In genomic region chr16:29688172-29688571, GRCh38 we compare ENCODE assay signal across 18 cellular contexts. TPM values are rescaled to one million over a fixed set of nuclear protein-coding genes. Genes with fewer than 3 reads are reported as not detected.
A peak's percentile ranks its signal among the peaks of the same experiment; 100 is the strongest.
DNase-seq lines count a peak whose midpoint lies in the region; ATAC-seq, FAIRE-seq and TF ChIP-seq lines count a peak whose summit lies in the region.
"Had no signal": no experiment of that assay in that cellular context is flagged by ENCODE, and none has a peak within 500 bp of the region (broad histone marks: within the 10 kb centered on the region; RNA-seq: fewer than 3 reads in every experiment).

No MANE protein-coding gene starts in this region.

- H3K9me3 Mint-ChIP-seq in endodermal cell: peaks cover 7% of the 10 kb centered on the region
- H3K9me3 Mint-ChIP-seq in stimulated activated memory B cell treated with anti-CD40 and anti-IgM and Interleukin-4, amounts not matched to agents 10 μg/mL and 1 μg/mL and 100 μg/mL, for 72 hours: no peaks in the 10 kb centered on the region

- H3K79me2 ChIP-seq in OCI-LY1 (ENCODE audit: insufficient read depth, low read length): no peaks in the 10 kb centered on the region

- H3F3A ChIP-seq in OCI-LY1 (ENCODE audit: insufficient read depth, low read length): no peaks in the 10 kb centered on the region

- H3K4me3 ChIP-seq in OCI-LY1 (ENCODE audit: low read depth, low read length, poor library complexity, severe bottlenecking): no peak overlapping the region
- H3K4me3 ChIP-seq in endodermal cell (ENCODE audit: low read length): no peak overlapping the region
- H3K4me3 ChIP-seq: A549, MG63 had no signal

- no peaks in the 10 kb centered on the region for H3K4me1 Mint-ChIP-seq in endodermal cell
- H3K4me1 Mint-ChIP-seq in stimulated activated memory B cell treated with anti-CD40 and anti-IgM and Interleukin-4, amounts not matched to agents 10 μg/mL and 1 μg/mL and 100 μg/mL, for 72 hours: peaks cover 42% of the 10 kb centered on the region

- no peak overlapping the region for H3K27ac Mint-ChIP-seq in endodermal cell
- H3K27ac Mint-ChIP-seq in stimulated activated memory B cell treated with anti-CD40 and anti-IgM and Interleukin-4, amounts not matched to agents 10 μg/mL and 1 μg/mL and 100 μg/mL, for 72 hours: peak overlapping the region; percentile 36

- no peak overlapping the region; the same call in 1 of the 2 replicates for H3K4me2 ChIP-seq in OCI-LY1 (ENCODE audit: low read length)
- H3K4me2 ChIP-seq: A549 had no signal

- H3K4me3 Mint-ChIP-seq in endodermal cell: no peak overlapping the region
- no peak overlapping the region for H3K4me3 Mint-ChIP-seq in stimulated activated memory B cell treated with anti-CD40 and anti-IgM and Interleukin-4, amounts not matched to agents 10 μg/mL and 1 μg/mL and 100 μg/mL, for 72 hours

- H3K9ac ChIP-seq in OCI-LY1 (ENCODE audit: low read length) (no peak overlapping the region), endodermal cell (ENCODE audit: extremely low read depth, low read length, poor library complexity, severe bottlenecking) (no peak overlapping the region)

- H3K9me3 ChIP-seq in OCI-LY1 (ENCODE audit: low read length) (no peaks in the 10 kb centered on the region), endodermal cell (ENCODE audit: control insufficient read depth, low read length) (peaks cover 15% of the 10 kb centered on the region)
- H3K9me3 ChIP-seq: A549, MG63 had no signal

- no peaks in the 10 kb centered on the region for H3K27me3 Mint-ChIP-seq in endodermal cell (ENCODE audit: insufficient read depth)
- H3K27me3 Mint-ChIP-seq in stimulated activated memory B cell treated with anti-CD40 and anti-IgM and Interleukin-4, amounts not matched to agents 10 μg/mL and 1 μg/mL and 100 μg/mL, for 72 hours: no peaks in the 10 kb centered on the region

- H2AFZ ChIP-seq in OCI-LY1 (ENCODE audit: low read length): no peak overlapping the region

- TF ChIP-seq CTCF in OCI-LY1 (IDR thresholded peaks at IDR 0.05; ENCODE audit: low read length) (no peak), endodermal cell (conservative IDR thresholded peaks at IDR 0.05) (no peak), foreskin keratinocyte (conservative IDR thresholded peaks at IDR 0.05) (no peak)

- no peaks in the 10 kb centered on the region for H3K9me2 ChIP-seq in OCI-LY1 (ENCODE audit: low read depth, low read length)

- FAIRE-seq in RCC 7860 (lab: Jason Lieb, UNC): no peak
- FAIRE-seq: A549 had no signal

- H3K36me3 Mint-ChIP-seq in endodermal cell (ENCODE audit: low read depth): peaks cover 52% of the 10 kb centered on the region
- peaks cover 5% of the 10 kb centered on the region for H3K36me3 Mint-ChIP-seq in stimulated activated memory B cell treated with anti-CD40 and anti-IgM and Interleukin-4, amounts not matched to agents 10 μg/mL and 1 μg/mL and 100 μg/mL, for 72 hours

- DNase-seq in ELF-1 (ENCODE audit: low read depth, low spot score) (peak; percentile 14), endodermal cell (peak; percentile 42), RCC 7860 (ENCODE audit: low spot score) (no peak), foreskin keratinocyte (no peak), iPS-NIHi7 (ENCODE audit: extremely low spot score) (no peak)
- DNase-seq: DMS 273 treated with DMSO at 0.1 percent for 48 hours, MG63, NCI-H1105, NCI-H187 treated with DMSO at 0.1 percent for 48 hours, NCI-H2171, NCI-H748 treated with DMSO at 0.1 percent for 48 hours had no signal

- H3K27me3 ChIP-seq in OCI-LY1 (ENCODE audit: insufficient read depth, low read length) (no peaks in the 10 kb centered on the region), endodermal cell (ENCODE audit: control insufficient read depth, insufficient read depth, low read length, poor library complexity, severe bottlenecking) (no peaks in the 10 kb centered on the region), foreskin keratinocyte (no peaks in the 10 kb centered on the region)
- H3K27me3 ChIP-seq: MG63 had no signal

- WGBS in endodermal cell (ENCODE audit: insufficient coverage in 1 of 2, insufficient read length in 1 of 2), 2 experiments: 91 to 92% methylated on average over 5 of the region's 5 CpGs

- no peaks in the 10 kb centered on the region for H4K20me1 ChIP-seq in OCI-LY1 (ENCODE audit: insufficient read depth, low read length)

- H3K4me1 ChIP-seq in OCI-LY1 (ENCODE audit: insufficient read depth, low read length, severe bottlenecking): peaks cover 35% of the 10 kb centered on the region
- H3K4me1 ChIP-seq in endodermal cell (ENCODE audit: control insufficient read depth, insufficient read depth, low read length): no peaks in the 10 kb centered on the region
- no peaks in the 10 kb centered on the region for H3K4me1 ChIP-seq in foreskin keratinocyte

- peak overlapping the region; percentile 54 for H3K27ac ChIP-seq in OCI-LY1 (ENCODE audit: low read depth, low read length, poor library complexity, severe bottlenecking)
- no peak overlapping the region for H3K27ac ChIP-seq in endodermal cell (ENCODE audit: low read depth, low read length)
- H3K27ac ChIP-seq in foreskin keratinocyte: no peak overlapping the region
- H3K27ac ChIP-seq: A549, C4-2B had no signal

- H3K36me3 ChIP-seq in OCI-LY1 (ENCODE audit: insufficient read depth, low read length): peaks cover 16% of the 10 kb centered on the region; the same call in 1 of the 2 replicates
- H3K36me3 ChIP-seq in endodermal cell (ENCODE audit: control insufficient read depth, insufficient read depth, low read length): peaks cover 6% of the 10 kb centered on the region
- H3K36me3 ChIP-seq: MG63 had no signal

- ATAC-seq in stimulated activated memory B cell treated with anti-CD40 and anti-IgM and Interleukin-4, amounts not matched to agents 10 μg/mL and 1 μg/mL and 100 μg/mL, for 72 hours: no peak
- no peak for ATAC-seq in foreskin keratinocyte
- ATAC-seq: A549, Panc1, Right ventricle myocardium inferior had no signal

RNA-seq across cellular contexts. Expression of gene QPRT, which starts 9.2 kb away (rescaled TPM):
- total RNA-seq in endodermal cell (100 to 1,000 TPM in 1 of 2 donors, 10 to 100 TPM in 1; 92.3 to 109 TPM), foreskin keratinocyte (80.5 and 91.7 TPM in 2 replicates)
- polyA plus RNA-seq in endodermal cell (2013, experiment 1 of 2): 102 TPM
- 98.7 TPM for polyA plus RNA-seq in endodermal cell (2013, experiment 2 of 2)
- polyA plus RNA-seq in foreskin keratinocyte: 111 and 129 TPM in 2 replicates

RNA-seq across cellular contexts. Expression of gene SPN, which starts 25.1 kb away (rescaled TPM):
- total RNA-seq in endodermal cell (under 1 TPM in 1 of 2 donors, not detected in 1; 0.86 TPM), foreskin keratinocyte (not detected in 2 replicates)
- 0.28 TPM for polyA plus RNA-seq in endodermal cell (2013, experiment 1 of 2)
- 0.29 TPM for polyA plus RNA-seq in endodermal cell (2013, experiment 2 of 2)
- not detected in 2 replicates for polyA plus RNA-seq in foreskin keratinocyte
- total RNA-seq: NCI-H460 had no signal

RNA-seq across cellular contexts. Expression of gene C16orf54, which starts 57.6 kb away (rescaled TPM):
- total RNA-seq in endodermal cell: not detected
- not detected for polyA plus RNA-seq in endodermal cell (2013, experiment 1 of 2)
- not detected for polyA plus RNA-seq in endodermal cell (2013, experiment 2 of 2)
- total RNA-seq in foreskin keratinocyte: not detected in 2 replicates
- not detected in 2 replicates for polyA plus RNA-seq in foreskin keratinocyte
- total RNA-seq: NCI-H460 had no signal
- polyA plus RNA-seq: A549 had no signal

Comparison
In these comparisons a context has a peak if more than half of its experiments do, and no peak if none do; other contexts are left out.
1. DNase-seq: peak in ELF-1 (single experiment) and endodermal cell (single experiment); none in RCC 7860 (single experiment), foreskin keratinocyte (0 of 2) and iPS-NIHi7 (single experiment).